In genomic region chr22:22047266-22047665, GRCh38 we compare ENCODE assay signal across 24 cellular contexts.
"Had no signal": no experiment of that assay in that cellular context is flagged by ENCODE, and none has a peak within 500 bp of the region (broad histone marks: within the 10 kb centered on the region; RNA-seq: fewer than 3 reads in every experiment).

No MANE protein-coding gene starts in this region.

- H3K9me3 ChIP-seq: Peyer's patch, SJSA1 had no signal

- H3K4me1 ChIP-seq: Peyer's patch, SJSA1 had no signal

- H3K27ac ChIP-seq: Peyer's patch, RWPE1, SJSA1 had no signal

- DNase-seq: activated CD4-positive, alpha-beta T cell treated with anti-CD3 and anti-CD28 coated beads for 48 hours; activated CD4-positive, alpha-beta T cell treated with anti-CD3 and anti-CD28 coated beads, Interleukin-2, amount 50 U/mL, for 4 hours; activated CD4-positive, CD25-positive, alpha-beta regulatory T cell treated with anti-CD3 and anti-CD28 coated beads, Interleukin-2, amount 50 U/mL, for 72 hours; activated CD8-positive, alpha-beta memory T cell treated with anti-CD3 and anti-CD28 coated beads, Interleukin-2, amount 50 U/mL, for 48 hours; activated CD8-positive, alpha-beta T cell treated with anti-CD3 and anti-CD28 coated beads, Interleukin-2, amount 10 ng/mL, durations not matched to agents 7 days and 5 days; activated T-cell treated with anti-CD3 and anti-CD28 coated beads, Interleukin-2, amount 50 U/mL, for 1 hour; cerebellar nuclear complex; MV-4-11; NCI-H1105; NCI-H1436; NCI-H1694 treated with DMSO at 0.1 percent for 48 hours; NCI-H2029 treated with DMSO at 0.1 percent for 48 hours; NCI-H345; NCI-H510A; NCI-H526 treated with DMSO at 0.1 percent for 48 hours; NCI-H82; Peyer's patch; SHP77 had no signal

- H3K36me3 ChIP-seq: Peyer's patch, SJSA1 had no signal

- ATAC-seq: activated CD8-positive, alpha-beta T cell treated with anti-CD3 and anti-CD28 coated beads, Interleukin-2, amount 10 ng/mL, durations not matched to agents 7 days and 5 days; SK-N-SH treated with all-trans-retinoic acid at 6 μM for 48 hours; WTC11 had no signal

- FAIRE-seq: astrocyte, colon had no signal

- H3K4me3 ChIP-seq: Peyer's patch, SJSA1 had no signal

- H3K27me3 ChIP-seq: Peyer's patch had no signal
